8 cellular contexts compared by ENCODE assay signal in genomic region chr1:94883688-94884087, GRCh38. TPM values are rescaled to one million over a fixed set of nuclear protein-coding genes. Genes with fewer than 3 reads are reported as not detected.
DNase-seq lines count a peak whose midpoint lies in the region; ATAC-seq, FAIRE-seq and TF ChIP-seq lines count a peak whose summit lies in the region.

No MANE protein-coding gene starts in this region.

- no peaks in the 10 kb centered on the region for H3K27me3 ChIP-seq in OCI-LY3 (ENCODE audit: low read depth, low read length)
- H3K27me3 ChIP-seq in pancreas: no peaks in the 10 kb centered on the region
- no peaks in the 10 kb centered on the region for H3K27me3 ChIP-seq in WERI-Rb-1 (ENCODE audit: insufficient read depth, low read depth, severe bottlenecking)

- no peaks in the 10 kb centered on the region for H3K36me3 ChIP-seq in OCI-LY3 (replicated peaks; ENCODE audit: low read depth, low read length)
- H3K36me3 ChIP-seq in pancreas: no peaks in the 10 kb centered on the region
- H3K36me3 ChIP-seq in WERI-Rb-1: no peaks in the 10 kb centered on the region

- FAIRE-seq in pancreas (lab: Jason Lieb, UNC): peak; percentile 47

- H3K9me3 ChIP-seq in OCI-LY3 (ENCODE audit: insufficient read depth, low read length): no peaks in the 10 kb centered on the region
- no peaks in the 10 kb centered on the region for H3K9me3 ChIP-seq in pancreas
- no peaks in the 10 kb centered on the region for H3K9me3 ChIP-seq in WERI-Rb-1 (ENCODE audit: severe bottlenecking)

- no peak overlapping the region for H3K27ac ChIP-seq in OCI-LY3 (ENCODE audit: low read length)
- H3K27ac ChIP-seq in epithelial cell of prostate: peak overlapping the region; percentile 38
- peak overlapping the region in 2 of 4 donors; percentile 43 to 55 for H3K27ac ChIP-seq in pancreas
- H3K27ac ChIP-seq in WERI-Rb-1: no peak overlapping the region

- H3K4me3 ChIP-seq in OCI-LY3 (ENCODE audit: low read length) (no peak overlapping the region), pancreas (no peak overlapping the region), WERI-Rb-1 (ENCODE audit: low read depth, low read length) (no peak overlapping the region)

- H3K4me2 ChIP-seq in OCI-LY3 (ENCODE audit: low read length): peak overlapping the region; percentile 17; the same call in 1 of the 2 replicates

- DNase-seq in epithelial cell of prostate (ENCODE audit: low read depth, low spot score) (no peak), pancreas (no peak), WERI-Rb-1 (no peak)
- no peak for DNase-seq in activated CD4-positive, CD25-positive, alpha-beta regulatory T cell (lab: John Stamatoyannopoulos, UW)

- H4K20me1 ChIP-seq in OCI-LY3 (ENCODE audit: insufficient read depth, low read length): no peaks in the 10 kb centered on the region

- H3K79me2 ChIP-seq in OCI-LY3 (ENCODE audit: low read length): no peaks in the 10 kb centered on the region

- H3K4me1 ChIP-seq in OCI-LY3 (ENCODE audit: low read length) (no peaks in the 10 kb centered on the region), pancreas (no peaks in the 10 kb centered on the region)

- peak overlapping the region; percentile 46; the same call in 1 of the 2 replicates for H2AFZ ChIP-seq in OCI-LY3 (ENCODE audit: low read depth, low read length)

- H3K9ac ChIP-seq in OCI-LY3 (ENCODE audit: low read length): no peak overlapping the region

- TF ChIP-seq CTCF in OCI-LY3 (IDR thresholded peaks at IDR 0.05; ENCODE audit: low read depth, low read length) (no peak), pancreas (IDR thresholded peaks at IDR 0.05) (no peak), WERI-Rb-1 (IDR thresholded peaks at IDR 0.05; ENCODE audit: low read depth, low read length) (no peak)

- WGBS in pancreas, 2 donors: 46 to 47% methylated on average over 4 of the region's 4 CpGs

- intact Hi-C loops in pancreas (cut with DNase I): no loop called here

- ATAC-seq in GM21360 (IDR thresholded peaks at IDR 0.05; ENCODE audit: unreplicated experiment) (peak; percentile 51), pancreas (peak in 3 of 4 donors; percentile 42 to 72 (median 65)), HG03571 (IDR thresholded peaks at IDR 0.05; ENCODE audit: unreplicated experiment) (no peak), GM21737 (IDR thresholded peaks at IDR 0.05; ENCODE audit: unreplicated experiment) (no peak)

RNA-seq across cellular contexts. Expression of gene CNN3, which starts 43.2 kb away (rescaled TPM):
- total RNA-seq in pancreas: 100 to 1,000 TPM in 2 of 6 donors, 10 to 100 TPM in 4; 31.7 to 143 (median 53.6) TPM
- polyA plus RNA-seq in pancreas: 10 to 100 TPM; 33.6 to 49.4 TPM

Comparison
In these comparisons a context has a peak if more than half of its experiments do, and no peak if none do; other contexts are left out.
1. ATAC-seq: peak in GM21360 (single experiment) and pancreas (3 of 4); none in HG03571 (single experiment) and GM21737 (single experiment).